Comparison of ENCODE assay signal across 12 cellular contexts in genomic region chr5:94469889-94470288, GRCh38.
DNase-seq lines count a peak whose midpoint lies in the region; ATAC-seq and TF ChIP-seq lines count a peak whose summit lies in the region.
"Had no signal": no experiment of that assay in that cellular context is flagged by ENCODE, and none has a peak within 500 bp of the region (broad histone marks: within the 10 kb centered on the region; RNA-seq: fewer than 3 reads in every experiment).

No MANE protein-coding gene starts in this region.

- no peaks in the 10 kb centered on the region for H3K27me3 ChIP-seq in lower lobe of right lung (ENCODE audit: low read depth)
- H3K27me3 ChIP-seq: suprapubic skin had no signal

- DNase-seq in DMS53 treated with DMSO at 0.1 percent for 48 hours (lab: John Stamatoyannopoulos, UW; ENCODE audit: unreplicated experiment): peak; percentile 95
- peak; percentile 28 for DNase-seq in NCI-H1105 (lab: John Stamatoyannopoulos, UW)
- DNase-seq in SK-N-DZ (ENCODE audit: low spot score): peak; percentile 81
- no peak for DNase-seq in posterior cingulate gyrus
- DNase-seq in lower lobe of right lung: no peak
- no peak for DNase-seq in iPS-NIHi11 (ENCODE audit: low spot score)
- DNase-seq: DMS79 treated with DMSO at 0.1 percent for 48 hours, SW 1271 had no signal

- H3K27ac ChIP-seq in lower lobe of right lung: no peak overlapping the region
- H3K27ac ChIP-seq: suprapubic skin had no signal

- H3K36me3 Mint-ChIP-seq in nephron (ENCODE audit: low read depth): no peaks in the 10 kb centered on the region

- H3K4me3 ChIP-seq in lower lobe of right lung: no peak overlapping the region
- H3K4me3 ChIP-seq: suprapubic skin had no signal

- intact Hi-C loops in posterior cingulate gyrus (cut with DNase I) (no loop called here), lower lobe of right lung (cut with DNase I) (no loop called here)

- H3K27ac Mint-ChIP-seq in nephron: peak overlapping the region; percentile 42 to 56 (median 53)
- H3K27ac Mint-ChIP-seq: activated T-helper 1 cell treated with anti-CD3 and anti-CD28 coated beads, Interleukin-12 subunit alpha, Interleukin-12 subunit beta, Interleukin-2, Interleukin-4 antibody, amounts not matched to agents 30 ng/mL and 10 ng/mL and 1 ng/mL, durations not matched to agents 14 hours and 24 hours and 36 hours had no signal

- no peak for TF ChIP-seq CTCF in nephron (IDR thresholded peaks at IDR 0.05; ENCODE audit: unreplicated experiment in 3 of 3)
- no peak for TF ChIP-seq CTCF in lower lobe of right lung (IDR thresholded peaks at IDR 0.05)

- peaks cover 3% of the 10 kb centered on the region for H3K27me3 Mint-ChIP-seq in nephron (ENCODE audit: low read depth)

- no peaks in the 10 kb centered on the region for H3K4me1 ChIP-seq in lower lobe of right lung
- H3K4me1 ChIP-seq: suprapubic skin had no signal

- H3K36me3 ChIP-seq in lower lobe of right lung: no peaks in the 10 kb centered on the region
- H3K36me3 ChIP-seq: suprapubic skin had no signal

- no peaks in the 10 kb centered on the region for H3K9me3 ChIP-seq in lower lobe of right lung
- H3K9me3 ChIP-seq: suprapubic skin had no signal

- H3K9me3 Mint-ChIP-seq in nephron: no peaks in the 10 kb centered on the region
- H3K9me3 Mint-ChIP-seq: activated T-helper 1 cell treated with anti-CD3 and anti-CD28 coated beads, Interleukin-12 subunit alpha, Interleukin-12 subunit beta, Interleukin-2, Interleukin-4 antibody, amounts not matched to agents 30 ng/mL and 10 ng/mL and 1 ng/mL, durations not matched to agents 14 hours and 24 hours and 36 hours had no signal

- H3K4me3 Mint-ChIP-seq in nephron: no peak overlapping the region
- H3K4me3 Mint-ChIP-seq: activated T-helper 1 cell treated with anti-CD3 and anti-CD28 coated beads, Interleukin-12 subunit alpha, Interleukin-12 subunit beta, Interleukin-2, Interleukin-4 antibody, amounts not matched to agents 30 ng/mL and 10 ng/mL and 1 ng/mL, durations not matched to agents 14 hours and 24 hours and 36 hours had no signal

- ATAC-seq in lower lobe of right lung (no peak), HG02798 (IDR thresholded peaks at IDR 0.05; ENCODE audit: poor library complexity, unreplicated experiment) (no peak)

- peaks cover 33% of the 10 kb centered on the region for H3K4me1 Mint-ChIP-seq in nephron

Comparison
In these comparisons a context has a peak if more than half of its experiments do, and no peak if none do; other contexts are left out.
1. DNase-seq: peak in DMS53 treated with DMSO at 0.1 percent for 48 hours (single experiment), NCI-H1105 (single experiment) and SK-N-DZ (single experiment); none in posterior cingulate gyrus (0 of 10), lower lobe of right lung (single experiment) and iPS-NIHi11 (single experiment).